8 cellular contexts compared by ENCODE assay signal in the genomic region with DNA sequence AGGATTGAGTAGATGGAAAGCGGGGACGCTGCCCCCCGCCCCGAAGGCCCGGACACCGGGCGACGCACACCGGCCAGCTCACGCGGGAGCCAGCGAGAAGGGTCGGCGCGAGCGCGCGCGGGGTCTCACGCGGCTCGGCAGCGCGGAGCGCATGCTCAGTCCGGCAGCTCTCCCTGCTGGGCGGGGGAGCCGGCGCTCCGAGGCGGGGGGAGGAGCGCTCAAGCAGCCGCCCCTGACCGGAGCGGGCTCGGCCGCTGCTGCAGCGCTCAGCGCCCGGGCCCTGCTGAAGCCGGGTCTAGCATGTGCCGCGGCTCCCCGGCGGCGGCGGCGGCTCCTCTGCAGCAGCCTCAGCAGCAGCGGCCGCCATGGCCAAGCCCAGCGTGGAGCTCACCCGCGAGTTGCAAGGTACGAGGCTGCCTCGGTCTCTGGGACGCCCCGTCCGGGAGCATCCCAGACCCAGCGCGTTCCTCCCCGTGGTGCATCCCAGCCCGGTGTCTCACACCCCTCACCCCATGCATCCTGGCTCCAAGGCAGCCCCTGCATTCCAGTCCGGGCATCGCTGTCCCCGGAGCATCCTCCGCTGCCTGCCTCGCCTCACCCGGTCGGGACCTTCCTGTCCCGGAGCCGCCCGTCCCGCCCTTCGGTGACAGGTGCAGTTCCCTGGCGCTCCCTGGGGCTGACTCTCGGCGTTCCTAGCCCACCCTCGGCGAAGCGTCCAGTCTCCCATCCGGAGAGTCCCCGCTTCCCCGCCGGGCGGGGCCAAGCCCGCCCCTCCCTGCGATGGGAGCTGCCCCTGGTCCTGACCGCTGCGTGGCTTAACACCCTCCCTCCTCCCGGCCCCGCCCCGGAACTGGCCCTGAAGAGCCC. TPM values are rescaled to one million over a fixed set of nuclear protein-coding genes. Genes with fewer than 3 reads are reported as not detected.
DNase-seq lines count a peak whose midpoint lies in the region; ATAC-seq, FAIRE-seq and TF ChIP-seq lines count a peak whose summit lies in the region.

CARMIL3 (plus strand) TSS at position 221 of the 867 bp plus-strand sequence; CDS start at position 366, 145 bp downstream.

- CTCF ChIA-PET in A673 (lab: Charles Lee), result no interaction called here

- no peak for TF ChIP-seq RAD21 in liver (IDR thresholded peaks at IDR 0.05)

- intact Hi-C loops in A673 (cut with micrococcal nuclease; ENCODE audit: unreplicated experiment), result no loop called here

- peak within 1 kb of the TSS; percentile 65 for H3K4me3 ChIP-seq in A673 (ENCODE audit: low read depth, low read length, poor library complexity, severe bottlenecking)
- H3K4me3 ChIP-seq in liver (ENCODE audit: low read depth in 1 of 3, low read length in 3 of 3), result peak within 1 kb of the TSS; percentile 63 to 66 (median 63)

- H3K36me3 ChIP-seq in A673 (ENCODE audit: insufficient read depth, low read length, poor library complexity, severe bottlenecking) (no peaks in the 10 kb centered on the region), liver (ENCODE audit: control insufficient read depth in 4 of 4, insufficient read depth in 3 of 4, low read depth in 1 of 4, low read length in 3 of 4) (no peaks in the 10 kb centered on the region)

- no TSS peak for BruUV-seq in A673 (replicated peaks; lab: Mats Ljungman, UMichigan)

- H3K4me1 ChIP-seq in A673 (ENCODE audit: insufficient read depth, low read length, poor library complexity, severe bottlenecking) (peaks cover 5% of the 10 kb centered on the region), liver (ENCODE audit: control insufficient read depth in 4 of 4, insufficient read depth in 4 of 4, low read length in 3 of 4) (peaks cover 10 to 25% (median 15%) of the 10 kb centered on the region in 4 donors)

- TF ChIP-seq CTCF in A673 (conservative IDR thresholded peaks at IDR 0.05; ENCODE audit: low read depth, low read length) (no peak), liver (IDR thresholded peaks at IDR 0.05; ENCODE audit: low read depth, low read length, missing input control) (no peak)

- peaks cover 11% of the 10 kb centered on the region for H3K27me3 ChIP-seq in A673 (replicated peaks; ENCODE audit: insufficient read depth, low read depth, low read length, poor library complexity)
- H3K27me3 ChIP-seq in liver (ENCODE audit: control insufficient read depth in 4 of 4, insufficient read depth in 4 of 4, low read length in 3 of 4), result no peaks in the 10 kb centered on the region

- H3K27ac ChIP-seq in A673 (ENCODE audit: low read depth, low read length, poor library complexity, severe bottlenecking) (peak within 1 kb of the TSS; percentile 69), liver (ENCODE audit: low read depth in 1 of 2, low read length in 2 of 2) (no peak within 1 kb of the TSS)

- H3K9ac ChIP-seq in liver (ENCODE audit: low read depth in 1 of 2, low read length in 2 of 2), result peak within 1 kb of the TSS; percentile 48 to 77

- POLR2A ChIA-PET in A673 (lab: Charles Lee; ENCODE audit: low non-redundant PET), result interaction anchor here (0.6 kb wide), 1 partner anchor 1061 kb away, joined by 3 read pairs; no protein-coding TSS in a partner anchor

- DNase-seq in A673 (ENCODE audit: low spot score) (peak; percentile 68), GM18507 (ENCODE audit: extremely low spot score, insufficient read length, low read depth) (peak; percentile 71), NCI-H2227 (lab: John Stamatoyannopoulos, UW; ENCODE audit: unreplicated experiment) (peak; percentile 87), dermis blood vessel endothelial cell (peak; percentile 63)
- DNase-seq in activated CD4-positive, alpha-beta T cell treated with anti-CD3 and anti-CD28 coated beads for 4 hours, result peak; percentile 46 to 63
- peak; percentile 50 to 62 for DNase-seq in stimulated activated CD4-positive, alpha-beta T cell treated with anti-CD3 and anti-CD28 coated beads, Interleukin-4, amount 100 ng/mL, for 4 hours

- no peak for FAIRE-seq in GM18507 (lab: Jason Lieb, UNC)

- under 1% methylated on average over 92 of the region's 92 CpGs for WGBS in liver

- ATAC-seq in HG02981 (IDR thresholded peaks at IDR 0.05; ENCODE audit: unreplicated experiment), result peak; percentile 76

- no peaks in the 10 kb centered on the region for H3K9me3 ChIP-seq in A673 (ENCODE audit: low read depth, low read length, poor library complexity, severe bottlenecking)
- no peaks in the 10 kb centered on the region for H3K9me3 ChIP-seq in liver (ENCODE audit: control insufficient read depth in 4 of 4, low read length in 3 of 4)

TF ChIP-seq in liver, 16 proteins besides CTCF, POLR2A, EP300 and RAD21:
- TF ChIP-seq REST (IDR thresholded peaks at IDR 0.05), result peak; percentile 94
- no peak for TF ChIP-seq JUND (IDR thresholded peaks at IDR 0.05)
- no peak for TF ChIP-seq FOXA1 (IDR thresholded peaks at IDR 0.05)
- no peak for TF ChIP-seq MAX (IDR thresholded peaks at IDR 0.05)
- no peak for TF ChIP-seq TAF1 (conservative IDR thresholded peaks at IDR 0.05)

RNA-seq across cellular contexts. Expression of gene CARMIL3, which starts in this region (rescaled TPM):
- total RNA-seq in A673 (2021) (0.49 and 1.2 TPM in 2 replicates), dermis blood vessel endothelial cell (0.05 TPM in 1 of 2 replicates, not detected in the other), liver (under 1 TPM; 0.05 to 0.17 TPM)
- polyA plus RNA-seq in liver, result under 1 TPM; 0.17 TPM

Comparison
In these comparisons a context has a peak if more than half of its experiments do, and no peak if none do; other contexts are left out.
1. Peak in DNase-seq in dermis blood vessel endothelial cell; RNA of the gene not detected or under 1 TPM.